Comparison of ENCODE assay signal across 8 cellular contexts in the genomic region with DNA sequence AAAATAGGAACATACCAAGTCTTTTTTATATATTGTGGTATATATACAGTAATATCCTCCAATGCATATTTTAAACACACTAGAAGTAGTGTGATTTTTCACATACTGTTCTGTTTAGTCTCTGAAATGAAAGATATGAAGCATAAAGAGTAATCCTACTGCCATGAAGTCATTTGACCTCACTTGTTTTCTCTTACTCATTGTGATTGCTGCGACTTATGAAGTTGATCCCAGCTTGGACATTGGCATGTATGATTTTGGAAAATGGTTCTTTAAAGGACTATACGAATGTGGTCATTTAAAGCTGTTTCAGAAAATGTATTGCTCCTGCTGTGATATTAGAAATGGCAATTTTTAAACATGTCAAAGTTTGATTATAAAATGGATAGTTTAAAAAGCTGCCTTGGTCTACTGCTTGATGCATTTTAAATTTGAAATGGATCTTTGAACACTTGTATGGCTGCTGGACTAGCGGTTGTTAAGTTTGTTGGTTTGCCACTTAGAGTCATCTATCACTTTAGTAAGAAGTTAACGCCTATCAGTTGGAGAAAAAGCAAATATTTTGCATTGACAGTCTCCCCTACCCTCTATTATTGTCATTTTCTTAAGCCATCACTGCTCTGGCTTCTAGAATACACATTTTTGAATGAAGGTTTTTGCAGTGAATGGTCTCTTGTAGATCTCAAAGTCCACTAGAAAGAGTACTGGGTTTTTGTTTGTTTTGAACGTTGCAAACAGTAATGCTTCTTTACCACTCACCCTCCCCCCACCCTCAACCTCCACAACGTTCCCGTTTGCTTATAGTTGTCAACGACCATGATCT. TPM values are rescaled to one million over a fixed set of nuclear protein-coding genes. Genes with fewer than 3 reads are reported as not detected.
DNase-seq lines count a peak whose midpoint lies in the region; ATAC-seq, FAIRE-seq and TF ChIP-seq lines count a peak whose summit lies in the region.

No MANE protein-coding gene starts in this region.

- H3K36me3 Mint-ChIP-seq in activated naive CD4-positive, alpha-beta T cell treated with anti-CD3 and anti-CD28 coated beads, Interleukin-2, amount 10 ng/mL, durations not matched to agents 7 days and 5 days = peaks cover 22% of the 10 kb centered on the region
- peaks cover 0 to 9% of the 10 kb centered on the region in 2 donors for H3K36me3 Mint-ChIP-seq in activated naive CD4-positive, alpha-beta T cell treated with anti-CD3 and anti-CD28 coated beads, Interleukin-2, amount 50 U/mL, for 72 hours
- peaks cover 2% of the 10 kb centered on the region for H3K36me3 Mint-ChIP-seq in memory B cell

- H3K4me1 ChIP-seq in GM12878 (ENCODE audit: control insufficient read depth, insufficient read depth, low read length) = peaks cover 10% of the 10 kb centered on the region; the same call in 1 of the 2 replicates
- peaks cover 32% of the 10 kb centered on the region for H3K4me1 ChIP-seq in upper lobe of right lung

- DNase-seq in activated naive CD4-positive, alpha-beta T cell treated with anti-CD3 and anti-CD28 coated beads, Interleukin-2, amount 10 ng/mL, durations not matched to agents 7 days and 5 days = no peak
- DNase-seq in activated naive CD4-positive, alpha-beta T cell treated with anti-CD3 and anti-CD28 coated beads, Interleukin-2, amount 50 U/mL, for 72 hours (ENCODE audit: low spot score in 2 of 2) = no peak
- no peak for DNase-seq in GM12878 (ENCODE audit: low read depth, low spot score)
- no peak for DNase-seq in memory B cell (ENCODE audit: low spot score in 2 of 2)
- no peak for DNase-seq in upper lobe of right lung
- DNase-seq in activated CD4-positive, CD25-positive, alpha-beta regulatory T cell treated with anti-CD3 and anti-CD28 coated beads, Interleukin-2, amount 50 U/mL, for 72 hours = no peak
- DNase-seq in NCI-H510A (lab: John Stamatoyannopoulos, UW) = no peak
- no peak for DNase-seq in RWPE1 (ENCODE audit: low spot score)

- peak overlapping the region; percentile 89 for H3K27ac Mint-ChIP-seq in activated naive CD4-positive, alpha-beta T cell treated with anti-CD3 and anti-CD28 coated beads, Interleukin-2, amount 10 ng/mL, durations not matched to agents 7 days and 5 days
- H3K27ac Mint-ChIP-seq in activated naive CD4-positive, alpha-beta T cell treated with anti-CD3 and anti-CD28 coated beads, Interleukin-2, amount 50 U/mL, for 72 hours = no peak overlapping the region
- peak overlapping the region; percentile 93 for H3K27ac Mint-ChIP-seq in memory B cell

- no peak for ATAC-seq in activated naive CD4-positive, alpha-beta T cell treated with anti-CD3 and anti-CD28 coated beads, Interleukin-2, amount 50 U/mL, for 72 hours
- ATAC-seq in GM12878 (no peak), memory B cell (ENCODE audit: low read depth) (no peak), upper lobe of right lung (no peak)

- no peaks in the 10 kb centered on the region for H3K27me3 ChIP-seq in GM12878 (replicated peaks in 1 of 2; ENCODE audit: control insufficient read depth in 2 of 2, insufficient read depth in 2 of 2, low read length in 1 of 2)
- H3K27me3 ChIP-seq in upper lobe of right lung = no peaks in the 10 kb centered on the region

- intact Hi-C loops in GM12878 (cut with micrococcal nuclease; ENCODE audit: unreplicated experiment) (loop anchor here (2.0 kb wide), 1 partner anchor 57 kb away; no protein-coding TSS in a partner anchor), upper lobe of right lung (cut with DNase I) (no loop called here)

- H3K9me3 ChIP-seq in GM12878 (replicated peaks; ENCODE audit: control insufficient read depth, insufficient read depth, low read length) (no peaks in the 10 kb centered on the region), upper lobe of right lung (no peaks in the 10 kb centered on the region)

- peak overlapping the region; percentile 91 for H3K4me2 ChIP-seq in GM12878 (ENCODE audit: control insufficient read depth, insufficient read depth)

- H3K4me1 Mint-ChIP-seq in activated naive CD4-positive, alpha-beta T cell treated with anti-CD3 and anti-CD28 coated beads, Interleukin-2, amount 10 ng/mL, durations not matched to agents 7 days and 5 days = peaks cover 40% of the 10 kb centered on the region
- peaks cover 38% of the 10 kb centered on the region for H3K4me1 Mint-ChIP-seq in memory B cell

- in situ Hi-C loops in GM12878 (cut with MboI) = no loop called here

- no peak for TF ChIP-seq EP300 in GM12878 (IDR thresholded peaks at IDR 0.05; ENCODE audit: borderline replicate concordance in 1 of 2, control insufficient read depth in 1 of 2, low read depth in 2 of 2, low read length in 2 of 2)

- H3K4me3 Mint-ChIP-seq in activated naive CD4-positive, alpha-beta T cell treated with anti-CD3 and anti-CD28 coated beads, Interleukin-2, amount 10 ng/mL, durations not matched to agents 7 days and 5 days = peak overlapping the region; percentile 73
- peak overlapping the region; percentile 82 for H3K4me3 Mint-ChIP-seq in memory B cell

- H3K36me3 ChIP-seq in GM12878 (ENCODE audit: control insufficient read depth in 2 of 2, insufficient read depth in 2 of 2, low read length in 1 of 2) (peaks cover 0 to 5% of the 10 kb centered on the region in 2 experiments; a peak in 1 of 4 replicates), upper lobe of right lung (peaks cover 4% of the 10 kb centered on the region)

- POLR2A ChIA-PET in GM12878 (lab: Charles Lee) (interaction anchor here (2.1 kb wide), 1 partner anchor 20 kb away, joined by 9 read pairs; no protein-coding TSS in a partner anchor), RWPE1 (lab: Yijun Ruan, JAX; ENCODE audit: low non-redundant PET) (no interaction called here)

- TF ChIP-seq RAD21 in GM12878 (IDR thresholded peaks at IDR 0.05; ENCODE audit: insufficient read depth, low read depth, low read length) = no peak

- H2AFZ ChIP-seq in GM12878 (ENCODE audit: control insufficient read depth, low read depth, low read length) = peak overlapping the region; percentile 85

- TF ChIP-seq CTCF in GM12878 (IDR thresholded peaks at IDR 0.05 in 2 of 3, conservative IDR thresholded peaks at IDR 0.05 in 1 of 3; ENCODE audit: control insufficient read depth in 2 of 3, extremely low read depth in 1 of 3, insufficient read depth in 1 of 3, low read depth in 3 of 3, low read length in 3 of 3) = no peak
- no peak for TF ChIP-seq CTCF in upper lobe of right lung (IDR thresholded peaks at IDR 0.05)
- TF ChIP-seq CTCF in RWPE1 (conservative IDR thresholded peaks at IDR 0.05; ENCODE audit: low read depth) = no peak

- no peaks in the 10 kb centered on the region for H3K9me3 Mint-ChIP-seq in activated naive CD4-positive, alpha-beta T cell treated with anti-CD3 and anti-CD28 coated beads, Interleukin-2, amount 10 ng/mL, durations not matched to agents 7 days and 5 days
- H3K9me3 Mint-ChIP-seq in activated naive CD4-positive, alpha-beta T cell treated with anti-CD3 and anti-CD28 coated beads, Interleukin-2, amount 50 U/mL, for 72 hours = no peaks in the 10 kb centered on the region
- no peaks in the 10 kb centered on the region for H3K9me3 Mint-ChIP-seq in memory B cell

- H3K27me3 Mint-ChIP-seq in activated naive CD4-positive, alpha-beta T cell treated with anti-CD3 and anti-CD28 coated beads, Interleukin-2, amount 10 ng/mL, durations not matched to agents 7 days and 5 days = no peaks in the 10 kb centered on the region
- no peaks in the 10 kb centered on the region for H3K27me3 Mint-ChIP-seq in memory B cell

- H3K79me2 ChIP-seq in GM12878 (ENCODE audit: control insufficient read depth, insufficient read depth, low read length) = peaks cover 44% of the 10 kb centered on the region

- H3K27ac ChIP-seq in GM12878 (ENCODE audit: control insufficient read depth, insufficient read depth) (peak overlapping the region; percentile 45; the same call in 1 of the 2 replicates), upper lobe of right lung (peak overlapping the region; percentile 51), RWPE1 (no peak overlapping the region)

- RAD21 ChIA-PET in GM12878 (lab: Charles Lee; ENCODE audit: unreplicated experiment) = interaction anchor here (1.0 to 5.0 kb wide), 6 partner anchors 19 to 213 kb away, joined by 3 to 27 read pairs (median 4); no protein-coding TSS in a partner anchor

- peak overlapping the region; percentile 61 for H3K9ac ChIP-seq in GM12878 (ENCODE audit: control insufficient read depth, insufficient read depth, low read length)

- peak; percentile 7 for FAIRE-seq in GM12878 (lab: Jason Lieb, UNC)

- SMC1A ChIA-PET in GM12878 (lab: Charles Lee; ENCODE audit: uncharacterized antibody, unreplicated experiment) = interaction anchor here (1.1 to 2.5 kb wide), 7 partner anchors 9 to 57 kb away, joined by 3 to 15 read pairs (median 5); no protein-coding TSS in a partner anchor

- CTCF ChIA-PET in activated naive CD4-positive, alpha-beta T cell treated with anti-CD3 and anti-CD28 coated beads, Interleukin-2, amount 10 ng/mL, durations not matched to agents 7 days and 5 days (lab: Charles Lee) = no interaction called here
- CTCF ChIA-PET in GM12878 (lab: Yijun Ruan, JAX) = interaction anchor here (0.8 to 2.7 kb wide), 4 partner anchors 9 to 213 kb away, joined by 3 to 15 read pairs (median 6); no protein-coding TSS in a partner anchor
- CTCF ChIA-PET in RWPE1 (lab: Yijun Ruan, JAX) = no interaction called here

- no peaks in the 10 kb centered on the region for H4K20me1 ChIP-seq in GM12878 (ENCODE audit: control insufficient read depth, insufficient read depth)

- no peak for TF ChIP-seq POLR2A in GM12878 (IDR thresholded peaks at IDR 0.05; ENCODE audit: low read depth, low read length)

- 44% methylated on average over 8 of the region's 8 CpGs for WGBS in GM12878 (ENCODE audit: insufficient coverage, insufficient replicate concordance, low lambda C conversion rate, missing lambda C conversion rate)

- H3K4me3 ChIP-seq in GM12878 (peak overlapping the region; percentile 63), upper lobe of right lung (peak overlapping the region; percentile 87)

- no TSS peak for BruUV-seq in GM12878 (replicated peaks; lab: Mats Ljungman, UMichigan)

RNA-seq across cellular contexts. Expression of gene PCGF5, which starts 0.9 kb away (rescaled TPM):
- total RNA-seq in activated naive CD4-positive, alpha-beta T cell treated with anti-CD3 and anti-CD28 coated beads, Interleukin-2, amount 50 U/mL, for 72 hours = 10 to 100 TPM; 29.1 to 37.5 TPM
- 117 and 119 TPM in 2 replicates for total RNA-seq in GM12878 (2013; cell fraction: nucleolus; rRNA removed)
- total RNA-seq in GM12878 (2014; rRNA removed) (45.2 and 59.2 TPM in 2 replicates), GM12878 (2014; rRNA removed; fragmentation: Illumina TruSeq; extraction: Trizol) (56.2 and 57.1 TPM in 2 replicates), GM12878 (2021) (40.2 and 43.0 TPM in 2 replicates), upper lobe of right lung (49.6 TPM)
- polyA plus RNA-seq in GM12878 (2011; ENCODE audit: low read depth) = 43.6 TPM
- polyA plus RNA-seq in GM12878 (2011; rRNA removed) (67.8 and 98.9 TPM in 2 replicates), GM12878 (2014; fragmentation: Illumina TruSeq; extraction: Trizol) (79.7 and 95.7 TPM in 2 replicates), GM12878 (2014; fragmentation: Nextera tagmentation; extraction: Ambion mirVana) (10 to 100 TPM; 33.2 to 35.0 TPM), GM12878 (2014; rRNA removed) (37.4 and 38.3 TPM in 2 replicates), GM12878 (2016; fragmentation: Nextera tagmentation; extraction: Ambion mirVana) (10 to 100 TPM; 56.3 to 56.5 TPM)
- 40.4 and 54.6 TPM in 2 replicates for polyA plus RNA-seq in GM12878 (2011; cell fraction: cytosol; rRNA removed)
- 21.2 and 24.9 TPM in 2 replicates for polyA plus RNA-seq in GM12878 (2011; cell fraction: nucleus; rRNA removed)
- 39.6 and 44.8 TPM in 2 replicates for polyA plus RNA-seq in GM12878 (2012)
- polyA minus RNA-seq in GM12878 (2011; rRNA and poly(A)+ RNA removed) = 51.4 and 75.5 TPM in 2 replicates
- 14.9 and 17.8 TPM in 2 replicates for polyA minus RNA-seq in GM12878 (2011; cell fraction: cytosol; rRNA and poly(A)+ RNA removed)
- 48.5 and 61.0 TPM in 2 replicates for polyA minus RNA-seq in GM12878 (2011; cell fraction: nucleus; rRNA and poly(A)+ RNA removed)

Comparison
In these comparisons a context has a peak if more than half of its experiments do, and no peak if none do; other contexts are left out.
1. H3K27ac Mint-ChIP-seq: peak in activated naive CD4-positive, alpha-beta T cell treated with anti-CD3 and anti-CD28 coated beads, Interleukin-2, amount 10 ng/mL, durations not matched to agents 7 days and 5 days (single experiment) and memory B cell (single experiment); none in activated naive CD4-positive, alpha-beta T cell treated with anti-CD3 and anti-CD28 coated beads, Interleukin-2, amount 50 U/mL, for 72 hours (0 of 2).